41 cellular contexts compared by ENCODE assay signal in genomic region chr5:119123280-119123679, GRCh38.
"Had no signal": no experiment of that assay in that cellular context is flagged by ENCODE, and none has a peak within 500 bp of the region (broad histone marks: within the 10 kb centered on the region; RNA-seq: fewer than 3 reads in every experiment).

No MANE protein-coding gene starts in this region.

- DNase-seq: activated effector memory CD4-positive, alpha-beta T cell treated with anti-CD3 and anti-CD28 coated beads, Interleukin-2, amount 50 U/mL, for 16 hours; activated effector memory CD4-positive, alpha-beta T cell treated with Interleukin-2 at 50 U/mL for 16 hours; activated gamma-delta T cell; activated gamma-delta T cell treated with Interleukin-2 at 50 U/mL for 16 hours; activated naive CD4-positive, alpha-beta T cell; activated naive CD4-positive, alpha-beta T cell treated with anti-CD3 and anti-CD28 coated beads for 36 hours; activated naive CD4-positive, alpha-beta T cell treated with anti-CD3 and anti-CD28 coated beads, Interleukin-2, amount 10 ng/mL, durations not matched to agents 7 days and 5 days; activated naive CD4-positive, alpha-beta T cell treated with anti-CD3 and anti-CD28 coated beads, Interleukin-2, amount 50 U/mL, for 16 hours; activated naive CD4-positive, alpha-beta T cell treated with Interleukin-2 at 50 U/mL for 16 hours; activated naive CD8-positive, alpha-beta T cell treated with anti-CD3 and anti-CD28 coated beads for 36 hours; activated naive CD8-positive, alpha-beta T cell treated with anti-CD3 and anti-CD28 coated beads, Interleukin-2, amount 10 ng/mL, durations not matched to agents 7 days and 5 days; activated naive CD8-positive, alpha-beta T cell treated with anti-CD3 and anti-CD28 coated beads, Interleukin-2, amount 50 U/mL, for 24 hours; activated T-cell treated with anti-CD3 and anti-CD28 coated beads for 4 hours; activated T-cell treated with anti-CD3 and anti-CD28 coated beads, Interleukin-2, amount 50 U/mL, for 1 hour; activated T-cell treated with anti-CD3 and anti-CD28 coated beads, Interleukin-2, amount 50 U/mL, for 24 hours; activated T-cell treated with anti-CD3 and anti-CD28 coated beads, Interleukin-2, amount 50 U/mL, for 4 hours; activated T-cell treated with anti-CD3 and anti-CD28 coated beads, Interleukin-2, amount 50 U/mL, for 48 hours; activated T-cell treated with anti-CD3 and anti-CD28 coated beads, Interleukin-2, amount 50 U/mL, for 72 hours; adrenal gland; amniotic stem cell; amygdala; anterior cingulate cortex; aorta; body of pancreas; brain microvascular endothelial cell; caudate nucleus; central memory CD4-positive, alpha-beta T cell; cerebellar nuclear complex had no signal

- H3K36me3 ChIP-seq: brain microvascular endothelial cell, breast epithelium had no signal

- H3K9me3 Mint-ChIP-seq: activated naive CD4-positive, alpha-beta T cell treated with anti-CD3 and anti-CD28 coated beads, Interleukin-2, amount 50 U/mL, for 24 hours; activated naive CD4-positive, alpha-beta T cell treated with anti-CD3 and anti-CD28 coated beads, Interleukin-2, amount 50 U/mL, for 72 hours; activated naive CD8-positive, alpha-beta T cell treated with anti-CD3 and anti-CD28 coated beads for 36 hours; activated naive CD8-positive, alpha-beta T cell treated with anti-CD3 and anti-CD28 coated beads, Interleukin-2, amount 50 U/mL, for 24 hours; activated T-cell treated with anti-CD3 and anti-CD28 coated beads, Interleukin-2, amount 50 U/mL, for 24 hours; activated T-cell treated with anti-CD3 and anti-CD28 coated beads, Interleukin-2, amount 50 U/mL, for 4 hours; activated T-cell treated with anti-CD3 and anti-CD28 coated beads, Interleukin-2, amount 50 U/mL, for 72 hours; activated T-helper 1 cell treated with anti-CD3 and anti-CD28 coated beads, Interleukin-12 subunit alpha, Interleukin-12 subunit beta, Interleukin-2, Interleukin-4 antibody, amounts not matched to agents 30 ng/mL and 10 ng/mL and 1 ng/mL, durations not matched to agents 14 hours and 24 hours and 36 hours; activated T-helper 17 cell treated with anti-CD3 and anti-CD28 coated beads, Interleukin-2, amount 50 U/mL, for 72 hours; central memory CD8-positive, alpha-beta T cell had no signal

- ATAC-seq: activated naive CD4-positive, alpha-beta T cell treated with anti-CD3 and anti-CD28 coated beads, Interleukin-2, amount 50 U/mL, for 72 hours; activated naive CD8-positive, alpha-beta T cell treated with anti-CD3 and anti-CD28 coated beads, Interleukin-2, amount 50 U/mL, for 24 hours; activated T-cell treated with anti-CD3 and anti-CD28 coated beads, Interleukin-2, amount 50 U/mL, for 4 hours; activated T-cell treated with anti-CD3 and anti-CD28 coated beads, Interleukin-2, amount 50 U/mL, for 72 hours; activated T-helper 17 cell treated with anti-CD3 and anti-CD28 coated beads, Interleukin-2, amount 50 U/mL, for 72 hours; body of pancreas had no signal

- H3K27ac Mint-ChIP-seq: activated naive CD4-positive, alpha-beta T cell treated with anti-CD3 and anti-CD28 coated beads for 36 hours; activated naive CD4-positive, alpha-beta T cell treated with anti-CD3 and anti-CD28 coated beads, Interleukin-2, amount 10 ng/mL, durations not matched to agents 7 days and 5 days; activated naive CD4-positive, alpha-beta T cell treated with anti-CD3 and anti-CD28 coated beads, Interleukin-2, amount 50 U/mL, for 24 hours; activated naive CD4-positive, alpha-beta T cell treated with anti-CD3 and anti-CD28 coated beads, Interleukin-2, amount 50 U/mL, for 72 hours; activated naive CD8-positive, alpha-beta T cell; activated naive CD8-positive, alpha-beta T cell treated with anti-CD3 and anti-CD28 coated beads for 36 hours; activated naive CD8-positive, alpha-beta T cell treated with anti-CD3 and anti-CD28 coated beads, Interleukin-2, amount 10 ng/mL, durations not matched to agents 7 days and 5 days; activated naive CD8-positive, alpha-beta T cell treated with anti-CD3 and anti-CD28 coated beads, Interleukin-2, amount 50 U/mL, for 24 hours; activated T-cell treated with anti-CD3 and anti-CD28 coated beads, Interleukin-2, amount 50 U/mL, for 24 hours; activated T-cell treated with anti-CD3 and anti-CD28 coated beads, Interleukin-2, amount 50 U/mL, for 72 hours; activated T-helper 1 cell treated with anti-CD3 and anti-CD28 coated beads, Interleukin-12 subunit alpha, Interleukin-12 subunit beta, Interleukin-2, Interleukin-4 antibody, amounts not matched to agents 30 ng/mL and 10 ng/mL and 1 ng/mL, durations not matched to agents 14 hours and 24 hours and 36 hours; activated T-helper 17 cell treated with anti-CD3 and anti-CD28 coated beads, Interleukin-2, amount 50 U/mL, for 72 hours; activated T-helper 2 cell treated with anti-CD3 and anti-CD28 coated beads, Interferon-gamma antibody, Interleukin-2, Interleukin-4, amounts not matched to agents 10 μg/mL and 5 μg/mL and 100 μg/mL, durations not matched to agents 14 hours and 24 hours and 36 hours; brain had no signal

- H3K9me3 ChIP-seq: adrenal gland, ascending aorta, body of pancreas, breast epithelium had no signal

- H3K4me1 ChIP-seq: adrenal gland, ascending aorta, body of pancreas, breast epithelium had no signal

- H3K27ac ChIP-seq: adrenal gland, ascending aorta, body of pancreas, brain microvascular endothelial cell, breast epithelium, cardiac muscle cell had no signal

- H3K27me3 ChIP-seq: adrenal gland, ascending aorta, body of pancreas, brain microvascular endothelial cell, breast epithelium, cardiac muscle cell had no signal

- H3K27me3 Mint-ChIP-seq: activated naive CD4-positive, alpha-beta T cell treated with anti-CD3 and anti-CD28 coated beads, Interleukin-2, amount 10 ng/mL, durations not matched to agents 7 days and 5 days; activated naive CD4-positive, alpha-beta T cell treated with anti-CD3 and anti-CD28 coated beads, Interleukin-2, amount 50 U/mL, for 24 hours; activated naive CD8-positive, alpha-beta T cell; activated naive CD8-positive, alpha-beta T cell treated with anti-CD3 and anti-CD28 coated beads for 36 hours; activated naive CD8-positive, alpha-beta T cell treated with anti-CD3 and anti-CD28 coated beads, Interleukin-2, amount 10 ng/mL, durations not matched to agents 7 days and 5 days; activated naive CD8-positive, alpha-beta T cell treated with anti-CD3 and anti-CD28 coated beads, Interleukin-2, amount 50 U/mL, for 24 hours; activated T-cell treated with anti-CD3 and anti-CD28 coated beads, Interleukin-2, amount 50 U/mL, for 24 hours; activated T-helper 17 cell treated with anti-CD3 and anti-CD28 coated beads, Interleukin-2, amount 50 U/mL, for 72 hours; brain; central memory CD8-positive, alpha-beta T cell had no signal

- H3K4me3 ChIP-seq: adrenal gland, ascending aorta, body of pancreas, breast epithelium, cardiac muscle cell had no signal

- H3K4me1 Mint-ChIP-seq: activated naive CD4-positive, alpha-beta T cell treated with anti-CD3 and anti-CD28 coated beads, Interleukin-2, amount 10 ng/mL, durations not matched to agents 7 days and 5 days; activated naive CD4-positive, alpha-beta T cell treated with anti-CD3 and anti-CD28 coated beads, Interleukin-2, amount 50 U/mL, for 24 hours; activated naive CD8-positive, alpha-beta T cell treated with anti-CD3 and anti-CD28 coated beads for 36 hours; activated naive CD8-positive, alpha-beta T cell treated with anti-CD3 and anti-CD28 coated beads, Interleukin-2, amount 10 ng/mL, durations not matched to agents 7 days and 5 days; activated naive CD8-positive, alpha-beta T cell treated with anti-CD3 and anti-CD28 coated beads, Interleukin-2, amount 50 U/mL, for 24 hours; activated T-helper 17 cell treated with anti-CD3 and anti-CD28 coated beads, Interleukin-2, amount 50 U/mL, for 72 hours; brain; central memory CD8-positive, alpha-beta T cell had no signal

- FAIRE-seq: astrocyte, bronchial epithelial cell had no signal

- H3K4me3 Mint-ChIP-seq: activated naive CD4-positive, alpha-beta T cell treated with anti-CD3 and anti-CD28 coated beads for 36 hours; activated naive CD4-positive, alpha-beta T cell treated with anti-CD3 and anti-CD28 coated beads, Interleukin-2, amount 10 ng/mL, durations not matched to agents 7 days and 5 days; activated naive CD4-positive, alpha-beta T cell treated with anti-CD3 and anti-CD28 coated beads, Interleukin-2, amount 50 U/mL, for 24 hours; activated naive CD8-positive, alpha-beta T cell; activated naive CD8-positive, alpha-beta T cell treated with anti-CD3 and anti-CD28 coated beads for 36 hours; activated naive CD8-positive, alpha-beta T cell treated with anti-CD3 and anti-CD28 coated beads, Interleukin-2, amount 10 ng/mL, durations not matched to agents 7 days and 5 days; activated naive CD8-positive, alpha-beta T cell treated with anti-CD3 and anti-CD28 coated beads, Interleukin-2, amount 50 U/mL, for 24 hours; activated T-cell treated with anti-CD3 and anti-CD28 coated beads, Interleukin-2, amount 50 U/mL, for 24 hours; activated T-cell treated with anti-CD3 and anti-CD28 coated beads, Interleukin-2, amount 50 U/mL, for 4 hours; activated T-cell treated with anti-CD3 and anti-CD28 coated beads, Interleukin-2, amount 50 U/mL, for 72 hours; activated T-helper 1 cell treated with anti-CD3 and anti-CD28 coated beads, Interleukin-12 subunit alpha, Interleukin-12 subunit beta, Interleukin-2, Interleukin-4 antibody, amounts not matched to agents 30 ng/mL and 10 ng/mL and 1 ng/mL, durations not matched to agents 14 hours and 24 hours and 36 hours; activated T-helper 17 cell treated with anti-CD3 and anti-CD28 coated beads, Interleukin-2, amount 50 U/mL, for 72 hours; brain; central memory CD8-positive, alpha-beta T cell had no signal
